Comparison of ENCODE assay signal across 8 cellular contexts in the genomic region with DNA sequence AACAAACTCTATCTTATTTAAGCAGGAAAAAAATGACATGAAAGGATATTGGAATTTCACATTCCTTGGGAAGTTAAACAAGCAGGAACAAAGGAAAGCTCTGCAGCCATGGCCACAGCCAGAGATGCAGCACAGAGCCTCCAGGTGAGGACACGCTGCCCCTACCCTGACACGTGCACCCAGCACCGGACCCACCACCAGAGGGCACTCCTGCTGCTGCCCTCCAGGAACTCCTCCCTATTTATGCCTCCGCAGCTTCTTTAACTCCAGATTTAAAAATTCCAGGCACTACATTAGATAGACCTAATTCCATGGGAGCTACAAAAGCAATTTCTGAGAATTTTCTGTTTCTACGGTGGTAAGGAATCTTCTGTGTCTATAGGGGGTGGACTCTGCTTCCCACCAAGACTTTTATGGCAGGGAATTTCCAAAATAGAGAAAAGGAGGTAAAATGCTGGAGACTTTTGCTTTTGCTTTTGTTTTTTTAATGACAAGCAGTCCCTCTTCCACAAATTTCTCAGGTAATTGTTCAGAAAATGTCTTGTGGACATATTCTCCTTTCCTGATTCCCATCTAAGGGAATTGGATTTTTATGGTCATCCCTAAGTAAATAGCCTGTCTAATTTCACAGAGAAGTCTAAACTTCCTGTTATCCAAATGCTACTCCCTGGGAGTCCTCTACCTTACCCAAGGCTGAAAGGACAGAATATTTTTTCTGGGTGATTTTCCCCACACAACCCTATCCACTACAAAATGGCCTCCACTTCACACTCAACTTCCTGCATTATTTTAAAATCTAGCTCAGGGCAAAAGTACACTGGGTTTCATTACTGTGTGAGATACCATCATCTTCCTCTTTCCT.
A peak's percentile ranks its signal among the peaks of the same experiment; 100 is the strongest.
DNase-seq lines count a peak whose midpoint lies in the region; ATAC-seq and TF ChIP-seq lines count a peak whose summit lies in the region.

No MANE protein-coding gene starts in this region.

- H3K4me3 ChIP-seq in DND-41 (ENCODE audit: low read depth in 1 of 2, low read length in 2 of 2) (no peak overlapping the region), dorsolateral prefrontal cortex (no peak overlapping the region), mucosa of rectum (ENCODE audit: low read length in 2 of 2) (peak overlapping the region; percentile 29 to 32), tibial artery (no peak overlapping the region)

- no peak overlapping the region for H3K27ac ChIP-seq in DND-41 (ENCODE audit: low read length)
- H3K27ac ChIP-seq in dorsolateral prefrontal cortex: no peak overlapping the region
- H3K27ac ChIP-seq in mucosa of rectum (ENCODE audit: low read depth in 2 of 2, low read length in 2 of 2): peak overlapping the region; percentile 3 to 16
- H3K27ac ChIP-seq in tibial artery: peak overlapping the region; percentile 38 to 63

- H3K79me2 ChIP-seq in DND-41 (ENCODE audit: insufficient read depth, low read length): no peaks in the 10 kb centered on the region

- H3K9ac ChIP-seq in DND-41 (ENCODE audit: low read depth, low read length) (no peak overlapping the region), mucosa of rectum (ENCODE audit: low read depth in 1 of 2, low read length in 2 of 2) (peak overlapping the region in 1 of 2 donors; percentile 0)

- H2AFZ ChIP-seq in DND-41 (ENCODE audit: low read depth, low read length): peak overlapping the region; percentile 30; the same call in 1 of the 2 replicates

- H3K4me2 ChIP-seq in DND-41 (ENCODE audit: insufficient read depth, low read length): no peak overlapping the region

- intact Hi-C loops in dorsolateral prefrontal cortex (cut with DNase I) (loop anchor here in 1 of 2 donors (5.0 kb wide), 1 partner anchor 312 kb away; no protein-coding TSS in a partner anchor), tibial artery (cut with DNase I; ENCODE audit: low total_unique reads) (no loop called here)

- TF ChIP-seq CTCF in DND-41 (IDR thresholded peaks at IDR 0.05; ENCODE audit: borderline replicate concordance, extremely low read depth, low read length, poor library complexity, severe bottlenecking) (peak; percentile 83), dorsolateral prefrontal cortex (IDR thresholded peaks at IDR 0.05 in 54 of 56, conservative IDR thresholded peaks at IDR 0.05 in 2 of 56; ENCODE audit: low read depth in 1 of 56, partially characterized antibody in 56 of 56) (peak in 53 of 56 donors; percentile 13 to 68 (median 49)), tibial artery (IDR thresholded peaks at IDR 0.05) (peak; percentile 16 to 28)

- H3K36me3 ChIP-seq in DND-41 (ENCODE audit: insufficient read depth, low read length) (no peaks in the 10 kb centered on the region), mucosa of rectum (ENCODE audit: control insufficient read depth in 2 of 2, insufficient read depth in 2 of 2, low read length in 2 of 2) (no peaks in the 10 kb centered on the region), tibial artery (no peaks in the 10 kb centered on the region)

- H4K20me1 ChIP-seq in DND-41 (ENCODE audit: insufficient read depth, low read length): no peaks in the 10 kb centered on the region

- H3K4me1 ChIP-seq in DND-41 (ENCODE audit: insufficient read depth, low read length) (no peaks in the 10 kb centered on the region), mucosa of rectum (ENCODE audit: control insufficient read depth in 2 of 2, insufficient read depth in 2 of 2, low read length in 2 of 2) (peaks cover 15 to 18% of the 10 kb centered on the region in 2 donors), tibial artery (peaks cover 0 to 62% (median 19%) of the 10 kb centered on the region in 4 donors)

- ATAC-seq in DND-41 (ENCODE audit: insufficient read depth, low read depth) (peak; percentile 93), GM21717 (IDR thresholded peaks at IDR 0.05; ENCODE audit: unreplicated experiment) (peak; percentile 83), HG03196 (IDR thresholded peaks at IDR 0.05; ENCODE audit: unreplicated experiment) (no peak)

- H3K27me3 ChIP-seq in DND-41 (ENCODE audit: insufficient read depth, low read length, poor library complexity) (no peaks in the 10 kb centered on the region), dorsolateral prefrontal cortex (peaks cover 0 to 6% (median 0%) of the 10 kb centered on the region in 45 donors), mucosa of rectum (ENCODE audit: control insufficient read depth in 2 of 2, insufficient read depth in 2 of 2, low read length in 2 of 2) (no peaks in the 10 kb centered on the region), tibial artery (no peaks in the 10 kb centered on the region)

- no peaks in the 10 kb centered on the region for H3K9me3 ChIP-seq in DND-41 (ENCODE audit: insufficient read depth, low read length, severe bottlenecking)
- no peaks in the 10 kb centered on the region for H3K9me3 ChIP-seq in mucosa of rectum (ENCODE audit: control insufficient read depth in 2 of 2, low read length in 2 of 2)
- no peaks in the 10 kb centered on the region for H3K9me3 ChIP-seq in tibial artery

- DNase-seq in DND-41: peak; percentile 63
- peak; percentile 18 for DNase-seq in NCI-H1105 treated with DMSO at 0.1 percent for 48 hours (lab: John Stamatoyannopoulos, UW)
- peak; percentile 42 to 52 for DNase-seq in activated CD4-positive, alpha-beta T cell treated with anti-CD3 and anti-CD28 coated beads for 4 hours
- DNase-seq in dorsolateral prefrontal cortex: peak in 1 of 10 donors; percentile 7
- no peak for DNase-seq in tibial artery

Comparison
In these comparisons a context has a peak if more than half of its experiments do, and no peak if none do; other contexts are left out.
1. DNase-seq: peak in DND-41 (single experiment), NCI-H1105 treated with DMSO at 0.1 percent for 48 hours (single experiment) and activated CD4-positive, alpha-beta T cell treated with anti-CD3 and anti-CD28 coated beads for 4 hours (2 of 2); none in tibial artery (0 of 2).
2. H3K27ac ChIP-seq: peak in mucosa of rectum (2 of 2) and tibial artery (2 of 2); none in DND-41 (single experiment) and dorsolateral prefrontal cortex (0 of 59).
3. H3K4me3 ChIP-seq: peak in mucosa of rectum (2 of 2); none in DND-41 (0 of 2), dorsolateral prefrontal cortex (0 of 59) and tibial artery (0 of 2).
4. CTCF ChIP-seq: peak in every context shown above with its lines; median percentile 83 in DND-41; 49 in dorsolateral prefrontal cortex; 22 in tibial artery.